Comparison of ENCODE assay signal across 2 cellular contexts in the genomic region with DNA sequence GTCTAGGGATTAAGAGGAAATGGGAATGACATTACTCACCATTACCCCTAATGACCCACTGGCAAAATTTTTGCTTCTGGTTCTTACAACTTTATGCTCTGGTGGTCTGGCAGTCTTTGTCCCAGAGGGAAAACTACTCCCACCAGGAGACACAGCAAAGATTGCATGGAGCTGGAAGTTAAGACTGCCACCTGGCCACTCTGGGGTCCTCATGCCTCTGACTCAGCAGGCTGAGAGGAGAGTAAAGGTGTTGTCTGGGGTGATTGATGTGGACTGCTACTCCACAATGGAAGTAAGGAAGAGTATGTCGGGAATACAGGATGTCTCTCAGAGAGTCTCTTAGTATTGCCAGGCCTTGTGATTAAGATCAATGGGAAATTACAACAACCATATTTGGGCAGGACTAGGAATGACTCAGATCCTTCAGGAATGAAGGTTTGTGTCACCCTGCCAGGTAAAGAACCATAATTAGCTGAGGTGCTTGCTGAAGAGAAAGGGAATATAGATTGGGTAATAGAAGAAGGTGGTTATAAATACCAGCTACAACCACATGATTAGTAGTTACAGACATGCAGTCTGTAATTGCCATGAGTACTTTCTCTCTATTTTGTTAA.
TF ChIP-seq lines count a peak whose summit lies in the region.

No MANE protein-coding gene starts in this region.

TF ChIP-seq in Ishikawa, 13 proteins besides CTCF, POLR2A, EP300 and RAD21:
- TF ChIP-seq FOXM1 (IDR thresholded peaks at IDR 0.05; ENCODE audit: borderline replicate concordance, low read depth): no peak
- TF ChIP-seq, protein P1, sequence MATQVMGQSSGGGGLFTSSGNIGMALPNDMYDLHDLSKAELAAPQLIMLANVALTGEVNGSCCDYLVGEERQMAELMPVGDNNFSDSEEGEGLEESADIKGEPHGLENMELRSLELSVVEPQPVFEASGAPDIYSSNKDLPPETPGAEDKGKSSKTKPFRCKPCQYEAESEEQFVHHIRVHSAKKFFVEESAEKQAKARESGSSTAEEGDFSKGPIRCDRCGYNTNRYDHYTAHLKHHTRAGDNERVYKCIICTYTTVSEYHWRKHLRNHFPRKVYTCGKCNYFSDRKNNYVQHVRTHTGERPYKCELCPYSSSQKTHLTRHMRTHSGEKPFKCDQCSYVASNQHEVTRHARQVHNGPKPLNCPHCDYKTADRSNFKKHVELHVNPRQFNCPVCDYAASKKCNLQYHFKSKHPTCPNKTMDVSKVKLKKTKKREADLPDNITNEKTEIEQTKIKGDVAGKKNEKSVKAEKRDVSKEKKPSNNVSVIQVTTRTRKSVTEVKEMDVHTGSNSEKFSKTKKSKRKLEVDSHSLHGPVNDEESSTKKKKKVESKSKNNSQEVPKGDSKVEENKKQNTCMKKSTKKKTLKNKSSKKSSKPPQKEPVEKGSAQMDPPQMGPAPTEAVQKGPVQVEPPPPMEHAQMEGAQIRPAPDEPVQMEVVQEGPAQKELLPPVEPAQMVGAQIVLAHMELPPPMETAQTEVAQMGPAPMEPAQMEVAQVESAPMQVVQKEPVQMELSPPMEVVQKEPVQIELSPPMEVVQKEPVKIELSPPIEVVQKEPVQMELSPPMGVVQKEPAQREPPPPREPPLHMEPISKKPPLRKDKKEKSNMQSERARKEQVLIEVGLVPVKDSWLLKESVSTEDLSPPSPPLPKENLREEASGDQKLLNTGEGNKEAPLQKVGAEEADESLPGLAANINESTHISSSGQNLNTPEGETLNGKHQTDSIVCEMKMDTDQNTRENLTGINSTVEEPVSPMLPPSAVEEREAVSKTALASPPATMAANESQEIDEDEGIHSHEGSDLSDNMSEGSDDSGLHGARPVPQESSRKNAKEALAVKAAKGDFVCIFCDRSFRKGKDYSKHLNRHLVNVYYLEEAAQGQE (IDR thresholded peaks at IDR 0.05; ENCODE audit: low read depth): no peak
- no peak for TF ChIP-seq ZBTB7A (IDR thresholded peaks at IDR 0.05; ENCODE audit: low read depth)
- no peak for TF ChIP-seq TAF1 (IDR thresholded peaks at IDR 0.05; ENCODE audit: low read depth)
- TF ChIP-seq CREB1 (IDR thresholded peaks at IDR 0.05; ENCODE audit: low read depth): no peak
- TF ChIP-seq CEBPB (IDR thresholded peaks at IDR 0.05): 0 out of 2 replicates have a peak, but pooled peaks have one; percentile 5

TF ChIP-seq in K562, 482 proteins besides CTCF, POLR2A, EP300 and RAD21:
- TF ChIP-seq FOSL1 (tag; conservative IDR thresholded peaks at IDR 0.05): 0 out of 2 replicates have a peak, but pooled peaks have one; percentile 27
- no peak for TF ChIP-seq SRSF1 (IDR thresholded peaks at IDR 0.05; ENCODE audit: low read depth, low read length)
- no peak for TF ChIP-seq ZZZ3 (IDR thresholded peaks at IDR 0.05)
- TF ChIP-seq HBP1 (CRISPR knock-in tag; IDR thresholded peaks at IDR 0.05): no peak
- no peak for TF ChIP-seq SAFB2 (IDR thresholded peaks at IDR 0.05; ENCODE audit: borderline replicate concordance, low read depth, low read length, severe bottlenecking)
TF ChIP-seq in K562: peak in this region for 1.
